ENCODE assay signal across 21 cellular contexts in genomic region chr5:26889810-26890209, GRCh38.
DNase-seq lines count a peak whose midpoint lies in the region; TF ChIP-seq lines count a peak whose summit lies in the region.
"Had no signal": no experiment of that assay in that cellular context is flagged by ENCODE, and none has a peak within 500 bp of the region (broad histone marks: within the 10 kb centered on the region; RNA-seq: fewer than 3 reads in every experiment).

No MANE protein-coding gene starts in this region.

- peak overlapping the region; percentile 17; the same call in 1 of the 2 replicates for H3K4me2 ChIP-seq in MM.1S (ENCODE audit: low read depth, low read length)
- H3K4me2 ChIP-seq in OCI-LY3 (ENCODE audit: low read length): peak overlapping the region; percentile 4; the same call in 1 of the 2 replicates

- H3K4me3 ChIP-seq in MM.1S (ENCODE audit: low read length): no peak overlapping the region
- H3K4me3 ChIP-seq in OCI-LY3 (ENCODE audit: low read length): no peak overlapping the region
- no peak overlapping the region for H3K4me3 ChIP-seq in WERI-Rb-1 (ENCODE audit: low read depth, low read length)
- H3K4me3 ChIP-seq: adrenal gland, lung, psoas muscle, SJSA1 had no signal

- DNase-seq in DMS153 (lab: John Stamatoyannopoulos, UW) (peak; percentile 84), MM.1S (peak; percentile 56), NCI-H2107 (lab: John Stamatoyannopoulos, UW) (peak; percentile 80), WERI-Rb-1 (no peak), RPMI8226 (no peak), pons (ENCODE audit: low spot score) (no peak), Kasumi-1 (lab: John Stamatoyannopoulos, UW) (no peak)
- DNase-seq: activated CD4-positive, CD25-positive, alpha-beta regulatory T cell treated with anti-CD3 and anti-CD28 coated beads, Interleukin-2, amount 50 U/mL, for 72 hours; activated effector memory CD4-positive, alpha-beta T cell treated with Interleukin-2 at 50 U/mL for 16 hours; adrenal gland; CD4-positive, alpha-beta memory T cell; head of caudate nucleus; naive thymus-derived CD8-positive, alpha-beta T cell; NCI-H1694 treated with DMSO at 0.1 percent for 48 hours; psoas muscle; small intestine; stimulated activated CD4-positive, alpha-beta T cell treated with anti-CD3 and anti-CD28 coated beads, Interleukin-4, amount 100 ng/mL, for 4 hours; stimulated activated CD8-positive, alpha-beta memory T cell treated with anti-CD3 and anti-CD28 coated beads, Interleukin-4, amount 100 ng/mL, for 48 hours had no signal

- H2AFZ ChIP-seq in MM.1S (ENCODE audit: low read length) (no peak overlapping the region), OCI-LY3 (ENCODE audit: low read depth, low read length) (no peak overlapping the region)

- H3K9me2 ChIP-seq in MM.1S (replicated peaks; ENCODE audit: insufficient read depth, low read length): no peaks in the 10 kb centered on the region

- H3K36me3 ChIP-seq in MM.1S (replicated peaks; ENCODE audit: insufficient read depth, low read length) (no peaks in the 10 kb centered on the region), OCI-LY3 (replicated peaks; ENCODE audit: low read depth, low read length) (no peaks in the 10 kb centered on the region), WERI-Rb-1 (no peaks in the 10 kb centered on the region)
- H3K36me3 ChIP-seq: adrenal gland, SJSA1 had no signal

- H3K9ac ChIP-seq in MM.1S (ENCODE audit: low read length): no peak overlapping the region
- no peak overlapping the region for H3K9ac ChIP-seq in OCI-LY3 (ENCODE audit: low read length)

- H3K27me3 ChIP-seq in MM.1S (replicated peaks; ENCODE audit: insufficient read depth, low read length) (no peaks in the 10 kb centered on the region), OCI-LY3 (ENCODE audit: low read depth, low read length) (no peaks in the 10 kb centered on the region), WERI-Rb-1 (ENCODE audit: insufficient read depth, low read depth, severe bottlenecking) (no peaks in the 10 kb centered on the region)
- H3K27me3 ChIP-seq: adrenal gland, SJSA1 had no signal

- no peaks in the 10 kb centered on the region; the same call in 1 of the 2 replicates for H3F3A ChIP-seq in MM.1S (ENCODE audit: insufficient read depth, low read length)

- H3K9me3 ChIP-seq in MM.1S (replicated peaks; ENCODE audit: insufficient read depth, low read length) (no peaks in the 10 kb centered on the region), OCI-LY3 (ENCODE audit: insufficient read depth, low read length) (no peaks in the 10 kb centered on the region), WERI-Rb-1 (ENCODE audit: severe bottlenecking) (no peaks in the 10 kb centered on the region)
- H3K9me3 ChIP-seq: adrenal gland, psoas muscle, SJSA1 had no signal

- H3K27ac ChIP-seq in MM.1S (ENCODE audit: low read length) (no peak overlapping the region), OCI-LY3 (ENCODE audit: low read length) (no peak overlapping the region), WERI-Rb-1 (no peak overlapping the region)
- H3K27ac ChIP-seq: adrenal gland, psoas muscle, SJSA1 had no signal

- no peaks in the 10 kb centered on the region for H4K20me1 ChIP-seq in MM.1S (ENCODE audit: insufficient read depth, low read length)
- no peaks in the 10 kb centered on the region for H4K20me1 ChIP-seq in OCI-LY3 (ENCODE audit: insufficient read depth, low read length)

- TF ChIP-seq CTCF in MM.1S (IDR thresholded peaks at IDR 0.05; ENCODE audit: low read length) (no peak), OCI-LY3 (IDR thresholded peaks at IDR 0.05; ENCODE audit: low read depth, low read length) (no peak), WERI-Rb-1 (IDR thresholded peaks at IDR 0.05; ENCODE audit: low read depth, low read length) (no peak)

- H3K4me1 ChIP-seq in MM.1S (ENCODE audit: low read length): 0 out of 2 replicates have a peak, but pooled peaks cover 4% of the 10 kb centered on the region
- no peaks in the 10 kb centered on the region for H3K4me1 ChIP-seq in OCI-LY3 (ENCODE audit: low read length)
- H3K4me1 ChIP-seq: adrenal gland, psoas muscle, SJSA1 had no signal

- H3K79me2 ChIP-seq in MM.1S (ENCODE audit: low read length): peaks cover 60% of the 10 kb centered on the region
- no peaks in the 10 kb centered on the region for H3K79me2 ChIP-seq in OCI-LY3 (ENCODE audit: low read length)

Comparison
In these comparisons a context has a peak if more than half of its experiments do, and no peak if none do; other contexts are left out.
1. DNase-seq: peak in DMS153 (single experiment), MM.1S (single experiment) and NCI-H2107 (single experiment); none in WERI-Rb-1 (single experiment), RPMI8226 (single experiment), pons (single experiment) and Kasumi-1 (0 of 2).